Comparison of ENCODE assay signal across 29 cellular contexts in genomic region chr14:98170580-98170979, GRCh38.
DNase-seq lines count a peak whose midpoint lies in the region; ATAC-seq and TF ChIP-seq lines count a peak whose summit lies in the region.
"Had no signal": no experiment of that assay in that cellular context is flagged by ENCODE, and none has a peak within 500 bp of the region (broad histone marks: within the 10 kb centered on the region; RNA-seq: fewer than 3 reads in every experiment).

No MANE protein-coding gene starts in this region.

- H3K27ac Mint-ChIP-seq in activated CD4-positive, alpha-beta T cell treated with anti-CD3 and anti-CD28 coated beads, Interleukin-2, amount 10 ng/mL, durations not matched to agents 24 days and 14 days, result peak overlapping the region; percentile 74
- H3K27ac Mint-ChIP-seq in CD4-positive, alpha-beta T cell, result peak overlapping the region; percentile 93
- no peak overlapping the region for H3K27ac Mint-ChIP-seq in WTC11
- H3K27ac Mint-ChIP-seq in effector memory CD8-positive, alpha-beta T cell, result peak overlapping the region; percentile 49 to 89
- H3K27ac Mint-ChIP-seq: naive B cell; stimulated activated naive B cell treated with anti-CD40 and anti-IgM and Interleukin-4, amounts not matched to agents 10 μg/mL and 1 μg/mL and 100 μg/mL, for 72 hours had no signal

- H3K27me3 Mint-ChIP-seq in activated CD4-positive, alpha-beta T cell treated with anti-CD3 and anti-CD28 coated beads, Interleukin-2, amount 10 ng/mL, durations not matched to agents 24 days and 14 days, result no peaks in the 10 kb centered on the region
- H3K27me3 Mint-ChIP-seq in CD4-positive, alpha-beta T cell, result no peaks in the 10 kb centered on the region
- H3K27me3 Mint-ChIP-seq in WTC11 (ENCODE audit: low read depth), result no peaks in the 10 kb centered on the region
- H3K27me3 Mint-ChIP-seq in effector memory CD8-positive, alpha-beta T cell, result no peaks in the 10 kb centered on the region
- H3K27me3 Mint-ChIP-seq: stimulated activated naive B cell treated with anti-CD40 and anti-IgM and Interleukin-4, amounts not matched to agents 10 μg/mL and 1 μg/mL and 100 μg/mL, for 72 hours had no signal

- peaks cover 0 to 35% (median 15%) of the 10 kb centered on the region in 6 donors for H3K4me1 ChIP-seq in spleen
- H3K4me1 ChIP-seq: BE2C, gastrocnemius medialis, HAP-1, left lung, pancreas, thyroid gland had no signal

- intact Hi-C loops in activated CD4-positive, alpha-beta T cell treated with anti-CD3 and anti-CD28 coated beads, Interleukin-2, amount 10 ng/mL, durations not matched to agents 24 days and 14 days (cut with micrococcal nuclease), result no loop called here
- intact Hi-C loops in CD4-positive, alpha-beta T cell (cut with DNase I, micrococcal nuclease), result no loop called here
- intact Hi-C loops in spleen (cut with DNase I; ENCODE audit: low total_unique reads) (no loop called here), posterior cingulate gyrus (cut with DNase I) (no loop called here)

- POLR2A ChIA-PET in CD4-positive, alpha-beta T cell (lab: Charles Lee), result interaction anchor here (0.8 to 13.1 kb wide), 5 partner anchors 18 to 1102 kb away, joined by 3 to 468 read pairs (median 6); partner anchors contain the start of gene BCL11B
- POLR2A ChIA-PET in WTC11 (lab: Charles Lee), result no interaction called here

- ATAC-seq in CD4-positive, alpha-beta T cell (ENCODE audit: poor library complexity), result no peak
- ATAC-seq in WTC11 (no peak; the same call in 1 of the 2 replicates), GM21423 (IDR thresholded peaks at IDR 0.05; ENCODE audit: unreplicated experiment) (no peak)
- ATAC-seq in effector memory CD8-positive, alpha-beta T cell (replicated peaks), result no peak
- ATAC-seq: gastrocnemius medialis; left lung; pancreas; right cardiac atrium; stimulated activated naive B cell treated with anti-CD40 and anti-IgM and Interleukin-4, amounts not matched to agents 10 μg/mL and 1 μg/mL and 100 μg/mL, for 72 hours had no signal

- no peak overlapping the region for H3K4me3 Mint-ChIP-seq in activated CD4-positive, alpha-beta T cell treated with anti-CD3 and anti-CD28 coated beads, Interleukin-2, amount 10 ng/mL, durations not matched to agents 24 days and 14 days
- peak overlapping the region; percentile 32 for H3K4me3 Mint-ChIP-seq in CD4-positive, alpha-beta T cell
- H3K4me3 Mint-ChIP-seq in WTC11, result no peak overlapping the region
- no peak overlapping the region for H3K4me3 Mint-ChIP-seq in effector memory CD8-positive, alpha-beta T cell
- H3K4me3 Mint-ChIP-seq: immature natural killer cell; naive B cell; stimulated activated naive B cell treated with anti-CD40 and anti-IgM and Interleukin-4, amounts not matched to agents 10 μg/mL and 1 μg/mL and 100 μg/mL, for 72 hours had no signal

- peaks cover 15% of the 10 kb centered on the region for H3K9me3 Mint-ChIP-seq in activated CD4-positive, alpha-beta T cell treated with anti-CD3 and anti-CD28 coated beads, Interleukin-2, amount 10 ng/mL, durations not matched to agents 24 days and 14 days
- peaks cover 3% of the 10 kb centered on the region for H3K9me3 Mint-ChIP-seq in CD4-positive, alpha-beta T cell
- H3K9me3 Mint-ChIP-seq in WTC11, result no peaks in the 10 kb centered on the region
- no peaks in the 10 kb centered on the region for H3K9me3 Mint-ChIP-seq in effector memory CD8-positive, alpha-beta T cell
- H3K9me3 Mint-ChIP-seq: immature natural killer cell had no signal

- no peaks in the 10 kb centered on the region for H3K36me3 ChIP-seq in spleen
- H3K36me3 ChIP-seq: BE2C, gastrocnemius medialis, HAP-1, left lung, pancreas, thyroid gland had no signal

- WGBS in spleen, 5 donors, result 54 to 79% (median 61%) methylated on average over 5 of the region's 5 CpGs

- no peak for DNase-seq in activated CD4-positive, alpha-beta T cell treated with anti-CD3 and anti-CD28 coated beads, Interleukin-2, amount 10 ng/mL, durations not matched to agents 24 days and 14 days
- no peak for DNase-seq in activated CD4-positive, alpha-beta T cell treated with anti-CD3 and anti-CD28 coated beads, Interleukin-2, amount 50 U/mL, for 1 hour
- no peak for DNase-seq in CD4-positive, alpha-beta T cell
- DNase-seq in WTC11 (ENCODE audit: low spot score) (no peak), spleen (no peak), posterior cingulate gyrus (no peak)
- DNase-seq in effector memory CD8-positive, alpha-beta T cell, result no peak
- DNase-seq: activated CD4-positive, CD25-positive, alpha-beta regulatory T cell; activated effector memory CD4-positive, alpha-beta T cell treated with Interleukin-2 at 50 U/mL for 16 hours; anterior cingulate cortex; BE2C; cortex of kidney; gastrocnemius medialis; immature natural killer cell; Kasumi-1; left lung; naive B cell; NCI-H1694; pancreas; right cardiac atrium; stimulated activated CD4-positive, alpha-beta T cell treated with anti-CD3 and anti-CD28 coated beads, Interleukin-4, amount 100 ng/mL, for 1 hour; stimulated activated naive B cell treated with anti-CD40 and anti-IgM and Interleukin-4, amounts not matched to agents 10 μg/mL and 1 μg/mL and 100 μg/mL, for 72 hours; T-helper 9 cell; thyroid gland had no signal

- no peaks in the 10 kb centered on the region for H3K27me3 ChIP-seq in CD4-positive, alpha-beta T cell (ENCODE audit: control insufficient read depth, insufficient read depth, low read length)
- peaks cover 0 to 4% (median 0%) of the 10 kb centered on the region in 7 donors for H3K27me3 ChIP-seq in spleen (replicated peaks in 1 of 7)
- H3K27me3 ChIP-seq: BE2C, hepatocyte, thyroid gland had no signal

- H3K4me3 ChIP-seq in spleen, result no peak overlapping the region
- H3K4me3 ChIP-seq: gastrocnemius medialis, HAP-1, hepatocyte, left lung, pancreas, SK-N-MC, thyroid gland had no signal

- peak overlapping the region; percentile 78 for H3K27ac ChIP-seq in CD4-positive, alpha-beta T cell (ENCODE audit: low read depth, low read length)
- H3K27ac ChIP-seq in spleen, result peak overlapping the region in 4 of 8 donors; percentile 34 to 80 (median 65)
- H3K27ac ChIP-seq: gastrocnemius medialis, hepatocyte, left lung, pancreas, RWPE1, SK-N-MC, thyroid gland had no signal

- H3K36me3 Mint-ChIP-seq in activated CD4-positive, alpha-beta T cell treated with anti-CD3 and anti-CD28 coated beads, Interleukin-2, amount 10 ng/mL, durations not matched to agents 24 days and 14 days (ENCODE audit: low read depth), result peaks cover 14% of the 10 kb centered on the region
- peaks cover 7% of the 10 kb centered on the region for H3K36me3 Mint-ChIP-seq in CD4-positive, alpha-beta T cell (ENCODE audit: low read depth)
- H3K36me3 Mint-ChIP-seq in WTC11, result no peaks in the 10 kb centered on the region
- H3K36me3 Mint-ChIP-seq in effector memory CD8-positive, alpha-beta T cell (ENCODE audit: insufficient read depth), result peaks cover 5% of the 10 kb centered on the region
- H3K36me3 Mint-ChIP-seq: naive B cell; stimulated activated naive B cell treated with anti-CD40 and anti-IgM and Interleukin-4, amounts not matched to agents 10 μg/mL and 1 μg/mL and 100 μg/mL, for 72 hours had no signal

- no peaks in the 10 kb centered on the region for H3K9me3 ChIP-seq in CD4-positive, alpha-beta T cell (ENCODE audit: control insufficient read depth, low read length)
- peaks cover 0 to 3% (median 0%) of the 10 kb centered on the region in 8 donors for H3K9me3 ChIP-seq in spleen
- H3K9me3 ChIP-seq: BE2C, gastrocnemius medialis, HAP-1, left lung, pancreas, thyroid gland had no signal

- CTCF ChIA-PET in CD4-positive, alpha-beta T cell (lab: Charles Lee), result no interaction called here
- CTCF ChIA-PET in WTC11 (lab: Charles Lee), result no interaction called here

- no peak for TF ChIP-seq CTCF in CD4-positive, alpha-beta T cell (IDR thresholded peaks at IDR 0.05)
- TF ChIP-seq CTCF in WTC11 (IDR thresholded peaks at IDR 0.05) (no peak), spleen (IDR thresholded peaks at IDR 0.05 in 8 of 11, conservative IDR thresholded peaks at IDR 0.05 in 3 of 11) (no peak)

- H3K4me1 Mint-ChIP-seq in activated CD4-positive, alpha-beta T cell treated with anti-CD3 and anti-CD28 coated beads, Interleukin-2, amount 10 ng/mL, durations not matched to agents 24 days and 14 days, result peaks cover 80% of the 10 kb centered on the region
- H3K4me1 Mint-ChIP-seq in CD4-positive, alpha-beta T cell (ENCODE audit: low read depth), result peaks cover 99% of the 10 kb centered on the region
- peaks cover 25% of the 10 kb centered on the region for H3K4me1 Mint-ChIP-seq in WTC11
- peaks cover 68 to 72% of the 10 kb centered on the region in 2 donors for H3K4me1 Mint-ChIP-seq in effector memory CD8-positive, alpha-beta T cell (ENCODE audit: low read depth in 2 of 2)
- H3K4me1 Mint-ChIP-seq: naive B cell had no signal

- no peak for TF ChIP-seq POLR2A in spleen (IDR thresholded peaks at IDR 0.05)

TF ChIP-seq in WTC11, 78 proteins besides CTCF, POLR2A, EP300 and RAD21:
- TF ChIP-seq ZNF263 (CRISPR knock-in tag; IDR thresholded peaks at IDR 0.05; ENCODE audit: low read depth) (no peak), CREB1 (CRISPR knock-in tag; IDR thresholded peaks at IDR 0.05) (no peak), ZNF423 (CRISPR knock-in tag; IDR thresholded peaks at IDR 0.05) (0 out of 2 replicates have a peak, but pooled peaks have one; percentile 11), FOXP1 (CRISPR knock-in tag; IDR thresholded peaks at IDR 0.05; ENCODE audit: borderline replicate concordance) (no peak), EMX1 (CRISPR knock-in tag; IDR thresholded peaks at IDR 0.05) (no peak), NFE2L1 (CRISPR knock-in tag; IDR thresholded peaks at IDR 0.05) (no peak), ESRRA (CRISPR knock-in tag; IDR thresholded peaks at IDR 0.05; ENCODE audit: borderline replicate concordance) (no peak), ZNF425 (CRISPR knock-in tag; conservative IDR thresholded peaks at IDR 0.05) (no peak)
